ENCODE assay signal across 20 cellular contexts in the genomic region with DNA sequence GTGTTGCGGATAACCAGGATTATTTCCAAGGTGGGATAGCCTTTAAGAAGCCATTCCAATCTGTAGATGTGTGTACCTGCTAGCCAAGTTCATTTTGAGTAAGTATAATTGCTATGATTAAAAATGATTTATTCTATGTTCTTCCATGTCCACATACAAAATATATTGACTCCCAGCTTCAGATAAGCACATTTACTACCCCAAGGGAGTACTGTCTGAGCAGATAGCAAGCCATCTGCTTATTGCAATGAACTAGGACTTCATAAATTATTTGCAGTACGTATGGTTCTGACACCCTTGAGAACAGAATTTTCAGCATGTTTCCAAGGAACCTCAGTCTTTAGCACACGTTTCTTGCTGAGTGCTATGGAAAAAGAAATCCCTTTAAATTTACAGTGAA. TPM values are rescaled to one million over a fixed set of nuclear protein-coding genes. Genes with fewer than 3 reads are reported as not detected.
DNase-seq lines count a peak whose midpoint lies in the region; FAIRE-seq and TF ChIP-seq lines count a peak whose summit lies in the region.
"Had no signal": no experiment of that assay in that cellular context is flagged by ENCODE, and none has a peak within 500 bp of the region (broad histone marks: within the 10 kb centered on the region; RNA-seq: fewer than 3 reads in every experiment).

No MANE protein-coding gene starts in this region.

- H3K4me3 ChIP-seq in neural cell (ENCODE audit: low read length) (peak overlapping the region; percentile 19), OCI-LY7 (ENCODE audit: low read depth, low read length, poor library complexity, severe bottlenecking) (no peak overlapping the region), kidney (ENCODE audit: low read length in 2 of 2) (no peak overlapping the region)
- H3K4me3 ChIP-seq: A549; BLaER1 treated with 17β-estradiol and CSF1 and Interleukin-3, amounts not matched to agents 10 nM and 100 nM had no signal

- H3K79me2 ChIP-seq in neural cell (replicated peaks; ENCODE audit: insufficient read depth, low read length) = no peaks in the 10 kb centered on the region
- no peaks in the 10 kb centered on the region for H3K79me2 ChIP-seq in OCI-LY7 (ENCODE audit: insufficient read depth, low read depth, low read length)

- POLR2A ChIA-PET in OCI-LY7 (lab: Charles Lee) = no interaction called here

- no peaks in the 10 kb centered on the region for H3K9me2 ChIP-seq in neural cell (ENCODE audit: insufficient read depth, low read length)
- H3K9me2 ChIP-seq in OCI-LY7 (ENCODE audit: insufficient read depth, low read length) = no peaks in the 10 kb centered on the region

- H3K9me3 ChIP-seq in neural cell (ENCODE audit: low read length) = no peaks in the 10 kb centered on the region
- no peaks in the 10 kb centered on the region for H3K9me3 ChIP-seq in OCI-LY7 (ENCODE audit: low read length)
- no peaks in the 10 kb centered on the region for H3K9me3 ChIP-seq in kidney (ENCODE audit: control insufficient read depth in 1 of 2, low read length in 2 of 2)
- H3K9me3 ChIP-seq: A549; BLaER1 treated with 17β-estradiol and CSF1 and Interleukin-3, amounts not matched to agents 10 nM and 100 nM had no signal

- no TSS peak for BruUV-seq in OCI-LY7 (replicated peaks; lab: Mats Ljungman, UMichigan)

- no peak for TF ChIP-seq RAD21 in neural cell (conservative IDR thresholded peaks at IDR 0.05)

- no peaks in the 10 kb centered on the region for H4K20me1 ChIP-seq in neural cell (ENCODE audit: insufficient read depth)
- no peaks in the 10 kb centered on the region for H4K20me1 ChIP-seq in OCI-LY7 (ENCODE audit: insufficient read depth, low read length)
- H4K20me1 ChIP-seq: BLaER1 treated with 17β-estradiol and CSF1 and Interleukin-3, amounts not matched to agents 10 nM and 100 nM had no signal

- no peaks in the 10 kb centered on the region for H3K27me3 ChIP-seq in neural cell (ENCODE audit: insufficient read depth, low read depth, low read length)
- H3K27me3 ChIP-seq: BLaER1 treated with 17β-estradiol and CSF1 and Interleukin-3, amounts not matched to agents 10 nM and 100 nM had no signal

- no peaks in the 10 kb centered on the region for H3K36me3 ChIP-seq in neural cell (ENCODE audit: insufficient read depth, low read length)
- no peaks in the 10 kb centered on the region for H3K36me3 ChIP-seq in OCI-LY7 (ENCODE audit: insufficient read depth, low read length)
- peaks cover 3 to 7% of the 10 kb centered on the region in 2 donors for H3K36me3 ChIP-seq in kidney (ENCODE audit: control insufficient read depth in 1 of 2, insufficient read depth in 2 of 2, low read length in 2 of 2)

- CTCF ChIA-PET in OCI-LY7 (lab: Charles Lee; ENCODE audit: unreplicated experiment) = no interaction called here

- H3K9ac ChIP-seq in neural cell (ENCODE audit: low read length) (no peak overlapping the region), kidney (ENCODE audit: low read length in 2 of 2) (no peak overlapping the region)
- H3K9ac ChIP-seq: BLaER1 treated with 17β-estradiol and CSF1 and Interleukin-3, amounts not matched to agents 10 nM and 100 nM had no signal

- no peak for TF ChIP-seq EP300 in neural cell (conservative IDR thresholded peaks at IDR 0.05; ENCODE audit: poor library complexity, severe bottlenecking)

- intact Hi-C loops in OCI-LY7 (cut with micrococcal nuclease; ENCODE audit: unreplicated experiment) = no loop called here
- intact Hi-C loops in kidney (cut with DNase I) = no loop called here

- TF ChIP-seq CTCF in neural cell (IDR thresholded peaks at IDR 0.05; ENCODE audit: poor library complexity, severe bottlenecking) (no peak), OCI-LY7 (conservative IDR thresholded peaks at IDR 0.05; ENCODE audit: low read length) (no peak), kidney (IDR thresholded peaks at IDR 0.05; ENCODE audit: borderline replicate concordance, extremely low read depth, insufficient read depth) (no peak)

- H3K27ac ChIP-seq in caudate nucleus (ENCODE audit: low read depth, low read length) = peak overlapping the region; percentile 22
- no peak overlapping the region for H3K27ac ChIP-seq in neural cell (ENCODE audit: low read length)
- no peak overlapping the region for H3K27ac ChIP-seq in OCI-LY7 (ENCODE audit: low read depth, low read length, poor library complexity, severe bottlenecking)
- no peak overlapping the region for H3K27ac ChIP-seq in kidney (ENCODE audit: low read depth in 2 of 2, low read length in 2 of 2)
- H3K27ac ChIP-seq: 22Rv1; A549; BLaER1 treated with 17β-estradiol and CSF1 and Interleukin-3, amounts not matched to agents 10 nM and 100 nM had no signal

- no peak overlapping the region for H3K4me2 ChIP-seq in neural cell (ENCODE audit: low read length)
- H3K4me2 ChIP-seq in OCI-LY7 (ENCODE audit: low read length) = no peak overlapping the region
- H3K4me2 ChIP-seq: A549; BLaER1 treated with 17β-estradiol and CSF1 and Interleukin-3, amounts not matched to agents 10 nM and 100 nM had no signal

- H3F3A ChIP-seq in neural cell (ENCODE audit: insufficient read depth, low read length, poor library complexity, severe bottlenecking) = no peaks in the 10 kb centered on the region

- DNase-seq in NCI-H82 (lab: John Stamatoyannopoulos, UW) = peak; percentile 7
- DNase-seq in NCI-H82 treated with DMSO at 0.1 percent for 48 hours (lab: John Stamatoyannopoulos, UW; ENCODE audit: unreplicated experiment) = no peak
- DNase-seq in OCI-M1 (lab: John Stamatoyannopoulos, UW) = peak; percentile 35
- no peak for DNase-seq in caudate nucleus (lab: John Stamatoyannopoulos, UW)
- DNase-seq in OCI-LY7 (ENCODE audit: low spot score) = no peak
- DNase-seq in kidney = no peak
- DNase-seq in GF-D8 (lab: John Stamatoyannopoulos, UW) = no peak
- DNase-seq: AML-193; CD8-positive, alpha-beta T cell; COR-L47; DMS 273 treated with DMSO at 0.1 percent for 48 hours; H9 had no signal

- no peak overlapping the region for H2AFZ ChIP-seq in neural cell (ENCODE audit: low read depth, low read length)
- no peak overlapping the region for H2AFZ ChIP-seq in OCI-LY7 (ENCODE audit: low read length)

- no peaks in the 10 kb centered on the region for H3K4me1 ChIP-seq in OCI-LY7 (ENCODE audit: insufficient read depth, low read length, poor library complexity, severe bottlenecking)
- H3K4me1 ChIP-seq in kidney (ENCODE audit: control insufficient read depth in 1 of 2, insufficient read depth in 1 of 2, low read depth in 1 of 2, low read length in 2 of 2) = no peaks in the 10 kb centered on the region
- H3K4me1 ChIP-seq: BLaER1 treated with 17β-estradiol and CSF1 and Interleukin-3, amounts not matched to agents 10 nM and 100 nM had no signal

- no peak for FAIRE-seq in kidney (lab: Jason Lieb, UNC)
- FAIRE-seq: A549, GM12892, GM18507, H1 had no signal

TF ChIP-seq in neural cell, 6 proteins besides CTCF, POLR2A, EP300 and RAD21:
- TF ChIP-seq, protein P1, sequence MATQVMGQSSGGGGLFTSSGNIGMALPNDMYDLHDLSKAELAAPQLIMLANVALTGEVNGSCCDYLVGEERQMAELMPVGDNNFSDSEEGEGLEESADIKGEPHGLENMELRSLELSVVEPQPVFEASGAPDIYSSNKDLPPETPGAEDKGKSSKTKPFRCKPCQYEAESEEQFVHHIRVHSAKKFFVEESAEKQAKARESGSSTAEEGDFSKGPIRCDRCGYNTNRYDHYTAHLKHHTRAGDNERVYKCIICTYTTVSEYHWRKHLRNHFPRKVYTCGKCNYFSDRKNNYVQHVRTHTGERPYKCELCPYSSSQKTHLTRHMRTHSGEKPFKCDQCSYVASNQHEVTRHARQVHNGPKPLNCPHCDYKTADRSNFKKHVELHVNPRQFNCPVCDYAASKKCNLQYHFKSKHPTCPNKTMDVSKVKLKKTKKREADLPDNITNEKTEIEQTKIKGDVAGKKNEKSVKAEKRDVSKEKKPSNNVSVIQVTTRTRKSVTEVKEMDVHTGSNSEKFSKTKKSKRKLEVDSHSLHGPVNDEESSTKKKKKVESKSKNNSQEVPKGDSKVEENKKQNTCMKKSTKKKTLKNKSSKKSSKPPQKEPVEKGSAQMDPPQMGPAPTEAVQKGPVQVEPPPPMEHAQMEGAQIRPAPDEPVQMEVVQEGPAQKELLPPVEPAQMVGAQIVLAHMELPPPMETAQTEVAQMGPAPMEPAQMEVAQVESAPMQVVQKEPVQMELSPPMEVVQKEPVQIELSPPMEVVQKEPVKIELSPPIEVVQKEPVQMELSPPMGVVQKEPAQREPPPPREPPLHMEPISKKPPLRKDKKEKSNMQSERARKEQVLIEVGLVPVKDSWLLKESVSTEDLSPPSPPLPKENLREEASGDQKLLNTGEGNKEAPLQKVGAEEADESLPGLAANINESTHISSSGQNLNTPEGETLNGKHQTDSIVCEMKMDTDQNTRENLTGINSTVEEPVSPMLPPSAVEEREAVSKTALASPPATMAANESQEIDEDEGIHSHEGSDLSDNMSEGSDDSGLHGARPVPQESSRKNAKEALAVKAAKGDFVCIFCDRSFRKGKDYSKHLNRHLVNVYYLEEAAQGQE (IDR thresholded peaks at IDR 0.05; ENCODE audit: borderline replicate concordance) = no peak
- TF ChIP-seq EZH2 (IDR thresholded peaks at IDR 0.05; ENCODE audit: borderline replicate concordance, insufficient read depth, low read length, poor library complexity, severe bottlenecking) = no peak
- no peak for TF ChIP-seq SMC3 (conservative IDR thresholded peaks at IDR 0.05; ENCODE audit: poor library complexity)
- no peak for TF ChIP-seq POLR2AphosphoS5 (IDR thresholded peaks at IDR 0.05)
- TF ChIP-seq TAF1 (IDR thresholded peaks at IDR 0.05; ENCODE audit: low read depth) = no peak
- TF ChIP-seq MXI1 (conservative IDR thresholded peaks at IDR 0.05; ENCODE audit: poor library complexity, severe bottlenecking) = no peak
TF ChIP-seq in neural cell: peak in this region for 0.

RNA-seq across cellular contexts. Expression of gene ABCG5, which starts 28.2 kb away (rescaled TPM):
- polyA plus RNA-seq in neural cell (0.38 TPM in 1 of 2 replicates, not detected in the other), kidney (ENCODE audit: insufficient read depth, low read depth, low replicate concordance) (not detected)
- not detected in 2 replicates for polyA minus RNA-seq in neural cell
- total RNA-seq in OCI-LY7 (2014; rRNA removed; shearing (Covaris generic)) = not detected in 2 replicates
- total RNA-seq in OCI-LY7 (2022) (not detected in 2 replicates), kidney (not detected)
- total RNA-seq: CD8-positive, alpha-beta T cell; H1; H9 had no signal
- polyA plus RNA-seq: A549, H1, IgD-negative memory B cell had no signal

RNA-seq across cellular contexts. Expression of gene ABCG8, which starts 28.3 kb away (rescaled TPM):
- polyA plus RNA-seq in neural cell (0.05 TPM in 1 of 2 replicates, not detected in the other), kidney (ENCODE audit: insufficient read depth, low read depth, low replicate concordance) (0.09 TPM)
- not detected in 2 replicates for polyA minus RNA-seq in neural cell
- total RNA-seq in OCI-LY7 (2014; rRNA removed; shearing (Covaris generic)) = not detected in 2 replicates
- total RNA-seq in OCI-LY7 (2022) (not detected in 2 replicates), kidney (0.13 TPM)
- total RNA-seq: CD8-positive, alpha-beta T cell; H1; H9 had no signal
- polyA plus RNA-seq: A549, H1, IgD-negative memory B cell had no signal

RNA-seq across cellular contexts. Expression of gene DYNC2LI1, which starts 36.6 kb away (rescaled TPM):
- polyA plus RNA-seq in neural cell (65.5 and 80.6 TPM in 2 replicates), kidney (ENCODE audit: insufficient read depth, low read depth, low replicate concordance) (54.4 TPM)
- 43.3 and 45.0 TPM in 2 replicates for polyA minus RNA-seq in neural cell
- 13.6 and 18.9 TPM in 2 replicates for total RNA-seq in OCI-LY7 (2014; rRNA removed; shearing (Covaris generic))
- total RNA-seq in OCI-LY7 (2022) (17.7 and 20.5 TPM in 2 replicates), kidney (41.5 TPM)

Comparison
In these comparisons a context has a peak if more than half of its experiments do, and no peak if none do; other contexts are left out.
1. DNase-seq: peak in NCI-H82 (single experiment) and OCI-M1 (single experiment); none in NCI-H82 treated with DMSO at 0.1 percent for 48 hours (single experiment), caudate nucleus (0 of 61), OCI-LY7 (single experiment), kidney (single experiment) and GF-D8 (single experiment).